ENCODE assay signal across 1 cellular context in the genomic region with DNA sequence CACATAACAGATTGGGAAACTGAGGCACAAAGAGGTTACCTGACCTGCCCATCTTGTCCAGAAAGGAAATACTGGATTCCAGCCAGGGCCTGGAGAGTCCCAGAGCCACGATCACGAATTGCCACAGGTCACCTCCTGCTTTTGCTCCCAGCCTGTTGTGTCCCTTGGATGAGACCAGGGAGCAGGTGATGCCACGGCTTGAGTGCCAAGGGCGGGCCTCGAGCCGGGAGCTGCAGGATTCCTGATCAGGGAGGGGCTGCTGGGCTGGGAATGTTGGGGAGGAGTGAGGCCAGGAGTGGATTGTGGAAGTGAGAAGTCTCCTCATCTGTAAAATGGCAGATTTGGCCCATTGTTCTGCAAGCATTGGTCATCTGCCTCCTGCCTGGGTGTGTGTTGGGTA.
TF ChIP-seq lines count a peak whose summit lies in the region.

No MANE protein-coding gene starts in this region.

TF ChIP-seq in HEK293, 187 proteins besides CTCF, POLR2A, EP300 and RAD21 (continued from another document):
- TF ChIP-seq, protein P1, sequence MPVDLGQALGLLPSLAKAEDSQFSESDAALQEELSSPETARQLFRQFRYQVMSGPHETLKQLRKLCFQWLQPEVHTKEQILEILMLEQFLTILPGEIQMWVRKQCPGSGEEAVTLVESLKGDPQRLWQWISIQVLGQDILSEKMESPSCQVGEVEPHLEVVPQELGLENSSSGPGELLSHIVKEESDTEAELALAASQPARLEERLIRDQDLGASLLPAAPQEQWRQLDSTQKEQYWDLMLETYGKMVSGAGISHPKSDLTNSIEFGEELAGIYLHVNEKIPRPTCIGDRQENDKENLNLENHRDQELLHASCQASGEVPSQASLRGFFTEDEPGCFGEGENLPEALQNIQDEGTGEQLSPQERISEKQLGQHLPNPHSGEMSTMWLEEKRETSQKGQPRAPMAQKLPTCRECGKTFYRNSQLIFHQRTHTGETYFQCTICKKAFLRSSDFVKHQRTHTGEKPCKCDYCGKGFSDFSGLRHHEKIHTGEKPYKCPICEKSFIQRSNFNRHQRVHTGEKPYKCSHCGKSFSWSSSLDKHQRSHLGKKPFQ (tag by site-specific recombination; IDR thresholded peaks at IDR 0.05), result no peak
- no peak for TF ChIP-seq ZNF791 (tag by site-specific recombination; IDR thresholded peaks at IDR 0.05)
- peak; percentile 94 for TF ChIP-seq KLF1 (tag by site-specific recombination; IDR thresholded peaks at IDR 0.05)
- peak; percentile 61 for TF ChIP-seq ZNF600 (tag by site-specific recombination; IDR thresholded peaks at IDR 0.05)
- TF ChIP-seq, protein P2, sequence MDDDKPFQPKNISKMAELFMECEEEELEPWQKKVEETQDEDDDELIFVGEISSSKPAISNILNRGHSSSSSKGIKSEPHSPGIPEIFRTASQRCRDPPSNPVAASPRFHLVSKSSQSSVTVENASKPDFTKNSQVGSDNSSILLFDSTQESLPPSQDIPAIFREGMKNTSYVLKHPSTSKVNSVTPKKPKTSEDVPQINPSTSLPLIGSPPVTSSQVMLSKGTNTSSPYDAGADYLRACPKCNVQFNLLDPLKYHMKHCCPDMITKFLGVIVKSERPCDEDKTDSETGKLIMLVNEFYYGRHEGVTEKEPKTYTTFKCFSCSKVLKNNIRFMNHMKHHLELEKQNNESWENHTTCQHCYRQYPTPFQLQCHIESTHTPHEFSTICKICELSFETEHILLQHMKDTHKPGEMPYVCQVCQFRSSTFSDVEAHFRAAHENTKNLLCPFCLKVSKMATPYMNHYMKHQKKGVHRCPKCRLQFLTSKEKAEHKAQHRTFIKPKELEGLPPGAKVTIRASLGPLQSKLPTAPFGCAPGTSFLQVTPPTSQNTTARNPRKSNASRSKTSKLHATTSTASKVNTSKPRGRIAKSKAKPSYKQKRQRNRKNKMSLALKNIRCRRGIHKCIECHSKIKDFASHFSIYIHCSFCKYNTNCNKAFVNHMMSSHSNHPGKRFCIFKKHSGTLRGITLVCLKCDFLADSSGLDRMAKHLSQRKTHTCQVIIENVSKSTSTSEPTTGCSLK (tag by site-specific recombination; IDR thresholded peaks at IDR 0.05), result no peak
- TF ChIP-seq ZNF184 (tag by site-specific recombination; IDR thresholded peaks at IDR 0.05), result no peak
- no peak for TF ChIP-seq ZBTB48 (tag by site-specific recombination; IDR thresholded peaks at IDR 0.05)
- TF ChIP-seq, protein P3, sequence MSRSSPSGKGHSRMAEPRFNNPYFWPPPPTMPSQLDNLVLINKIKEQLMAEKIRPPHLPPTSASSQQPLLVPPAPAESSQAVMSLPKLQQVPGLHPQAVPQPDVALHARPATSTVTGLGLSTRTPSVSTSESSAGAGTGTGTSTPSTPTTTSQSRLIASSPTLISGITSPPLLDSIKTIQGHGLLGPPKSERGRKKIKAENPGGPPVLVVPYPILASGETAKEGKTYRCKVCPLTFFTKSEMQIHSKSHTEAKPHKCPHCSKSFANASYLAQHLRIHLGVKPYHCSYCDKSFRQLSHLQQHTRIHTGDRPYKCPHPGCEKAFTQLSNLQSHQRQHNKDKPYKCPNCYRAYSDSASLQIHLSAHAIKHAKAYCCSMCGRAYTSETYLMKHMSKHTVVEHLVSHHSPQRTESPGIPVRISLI (tag by site-specific recombination; IDR thresholded peaks at IDR 0.05), result no peak
- no peak for TF ChIP-seq ZNF266 (tag by site-specific recombination; IDR thresholded peaks at IDR 0.05; ENCODE audit: low read depth)
- TF ChIP-seq, protein P4, sequence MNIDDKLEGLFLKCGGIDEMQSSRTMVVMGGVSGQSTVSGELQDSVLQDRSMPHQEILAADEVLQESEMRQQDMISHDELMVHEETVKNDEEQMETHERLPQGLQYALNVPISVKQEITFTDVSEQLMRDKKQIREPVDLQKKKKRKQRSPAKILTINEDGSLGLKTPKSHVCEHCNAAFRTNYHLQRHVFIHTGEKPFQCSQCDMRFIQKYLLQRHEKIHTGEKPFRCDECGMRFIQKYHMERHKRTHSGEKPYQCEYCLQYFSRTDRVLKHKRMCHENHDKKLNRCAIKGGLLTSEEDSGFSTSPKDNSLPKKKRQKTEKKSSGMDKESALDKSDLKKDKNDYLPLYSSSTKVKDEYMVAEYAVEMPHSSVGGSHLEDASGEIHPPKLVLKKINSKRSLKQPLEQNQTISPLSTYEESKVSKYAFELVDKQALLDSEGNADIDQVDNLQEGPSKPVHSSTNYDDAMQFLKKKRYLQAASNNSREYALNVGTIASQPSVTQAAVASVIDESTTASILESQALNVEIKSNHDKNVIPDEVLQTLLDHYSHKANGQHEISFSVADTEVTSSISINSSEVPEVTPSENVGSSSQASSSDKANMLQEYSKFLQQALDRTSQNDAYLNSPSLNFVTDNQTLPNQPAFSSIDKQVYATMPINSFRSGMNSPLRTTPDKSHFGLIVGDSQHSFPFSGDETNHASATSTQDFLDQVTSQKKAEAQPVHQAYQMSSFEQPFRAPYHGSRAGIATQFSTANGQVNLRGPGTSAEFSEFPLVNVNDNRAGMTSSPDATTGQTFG (tag by site-specific recombination; IDR thresholded peaks at IDR 0.05; ENCODE audit: borderline replicate concordance), result no peak
- no peak for TF ChIP-seq ZNF776 (tag by site-specific recombination; IDR thresholded peaks at IDR 0.05; ENCODE audit: borderline replicate concordance)
- TF ChIP-seq, protein P5, sequence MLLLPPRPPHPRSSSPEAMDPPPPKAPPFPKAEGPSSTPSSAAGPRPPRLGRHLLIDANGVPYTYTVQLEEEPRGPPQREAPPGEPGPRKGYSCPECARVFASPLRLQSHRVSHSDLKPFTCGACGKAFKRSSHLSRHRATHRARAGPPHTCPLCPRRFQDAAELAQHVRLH (tag by site-specific recombination; IDR thresholded peaks at IDR 0.05), result no peak
- TF ChIP-seq ZNF16 (tag by site-specific recombination; IDR thresholded peaks at IDR 0.05; ENCODE audit: low read depth), result no peak
- TF ChIP-seq ZBTB21 (tag by site-specific recombination; IDR thresholded peaks at IDR 0.05), result no peak
- no peak for TF ChIP-seq SCRT1 (tag by site-specific recombination; IDR thresholded peaks at IDR 0.05; ENCODE audit: borderline replicate concordance)
- TF ChIP-seq ZNF174 (tag by site-specific recombination; IDR thresholded peaks at IDR 0.05), result no peak
